Comparison of ENCODE assay signal across 33 cellular contexts in genomic region chr2:23687214-23687613, GRCh38.
"Had no signal": no experiment of that assay in that cellular context is flagged by ENCODE, and none has a peak within 500 bp of the region (broad histone marks: within the 10 kb centered on the region; RNA-seq: fewer than 3 reads in every experiment).

No MANE protein-coding gene starts in this region.

- DNase-seq: activated B cell treated with CpG ODN at 0.5 μM for 24 hours; activated CD4-positive, alpha-beta T cell treated with anti-CD3 and anti-CD28 coated beads for 1 hour; activated CD4-positive, alpha-beta T cell treated with anti-CD3 and anti-CD28 coated beads, Interleukin-2, amount 10 ng/mL, durations not matched to agents 24 days and 14 days; activated CD4-positive, alpha-beta T cell treated with anti-CD3 and anti-CD28 coated beads, Interleukin-2, amount 50 U/mL, for 48 hours; activated CD8-positive, alpha-beta memory T cell treated with anti-CD3 and anti-CD28 coated beads, Interleukin-2, amount 10 ng/mL, durations not matched to agents 7 days and 5 days; activated effector memory CD4-positive, alpha-beta T cell treated with Interleukin-2 at 50 U/mL for 16 hours; activated naive CD4-positive, alpha-beta T cell; activated naive CD8-positive, alpha-beta T cell treated with anti-CD3 and anti-CD28 coated beads, Interleukin-2, amount 50 U/mL, for 24 hours; activated T-cell treated with anti-CD3 and anti-CD28 coated beads, Interleukin-2, amount 50 U/mL, for 24 hours; amniotic stem cell; body of pancreas; NCI-H1092; NCI-H1417; NCI-H1930; NCI-H2171; NCI-H226; NCI-H526; NCI-H82; NK-92 treated with Interleukin-12 subunit alpha and Interleukin-12 subunit beta, amount 100 ng/mL, for 24 hours; OCI-M1; RPMI8226; SHP77; SW 1271; T-helper 17 cell; T-helper 9 cell had no signal

- H3K27ac Mint-ChIP-seq: activated B cell treated with CpG ODN at 0.5 μM for 24 hours; activated CD4-positive, alpha-beta T cell treated with anti-CD3 and anti-CD28 coated beads, Interleukin-2, amount 10 ng/mL, durations not matched to agents 24 days and 14 days; activated CD8-positive, alpha-beta memory T cell treated with anti-CD3 and anti-CD28 coated beads, Interleukin-2, amount 10 ng/mL, durations not matched to agents 7 days and 5 days; activated naive CD4-positive, alpha-beta T cell treated with anti-CD3 and anti-CD28 coated beads, Interleukin-2, amount 50 U/mL, for 24 hours; activated naive CD8-positive, alpha-beta T cell treated with anti-CD3 and anti-CD28 coated beads, Interleukin-2, amount 50 U/mL, for 24 hours; activated T-cell treated with anti-CD3 and anti-CD28 coated beads, Interleukin-2, amount 50 U/mL, for 24 hours; activated T-helper 1 cell treated with anti-CD3 and anti-CD28 coated beads, Interleukin-12 subunit alpha, Interleukin-12 subunit beta, Interleukin-2, Interleukin-4 antibody, amounts not matched to agents 30 ng/mL and 10 ng/mL and 1 ng/mL, durations not matched to agents 14 hours and 24 hours and 36 hours had no signal

- H3K36me3 Mint-ChIP-seq: activated CD8-positive, alpha-beta memory T cell treated with anti-CD3 and anti-CD28 coated beads, Interleukin-2, amount 10 ng/mL, durations not matched to agents 7 days and 5 days; activated naive CD4-positive, alpha-beta T cell treated with anti-CD3 and anti-CD28 coated beads, Interleukin-2, amount 50 U/mL, for 24 hours had no signal

- H3K9me3 Mint-ChIP-seq: activated B cell treated with CpG ODN at 0.5 μM for 24 hours; activated CD4-positive, alpha-beta T cell treated with anti-CD3 and anti-CD28 coated beads, Interleukin-2, amount 10 ng/mL, durations not matched to agents 24 days and 14 days; activated naive CD4-positive, alpha-beta T cell treated with anti-CD3 and anti-CD28 coated beads, Interleukin-2, amount 50 U/mL, for 24 hours; activated naive CD8-positive, alpha-beta T cell treated with anti-CD3 and anti-CD28 coated beads, Interleukin-2, amount 50 U/mL, for 24 hours; activated T-cell treated with anti-CD3 and anti-CD28 coated beads, Interleukin-2, amount 50 U/mL, for 24 hours; activated T-helper 1 cell treated with anti-CD3 and anti-CD28 coated beads, Interleukin-12 subunit alpha, Interleukin-12 subunit beta, Interleukin-2, Interleukin-4 antibody, amounts not matched to agents 30 ng/mL and 10 ng/mL and 1 ng/mL, durations not matched to agents 14 hours and 24 hours and 36 hours had no signal

- H3K4me3 ChIP-seq: ascending aorta, body of pancreas, SJSA1 had no signal

- H3K4me3 Mint-ChIP-seq: activated B cell treated with CpG ODN at 0.5 μM for 24 hours; activated CD4-positive, alpha-beta T cell treated with anti-CD3 and anti-CD28 coated beads, Interleukin-2, amount 10 ng/mL, durations not matched to agents 24 days and 14 days; activated CD8-positive, alpha-beta memory T cell treated with anti-CD3 and anti-CD28 coated beads, Interleukin-2, amount 10 ng/mL, durations not matched to agents 7 days and 5 days; activated naive CD4-positive, alpha-beta T cell treated with anti-CD3 and anti-CD28 coated beads, Interleukin-2, amount 50 U/mL, for 24 hours; activated naive CD8-positive, alpha-beta T cell treated with anti-CD3 and anti-CD28 coated beads, Interleukin-2, amount 50 U/mL, for 24 hours; activated T-cell treated with anti-CD3 and anti-CD28 coated beads, Interleukin-2, amount 50 U/mL, for 24 hours; activated T-helper 1 cell treated with anti-CD3 and anti-CD28 coated beads, Interleukin-12 subunit alpha, Interleukin-12 subunit beta, Interleukin-2, Interleukin-4 antibody, amounts not matched to agents 30 ng/mL and 10 ng/mL and 1 ng/mL, durations not matched to agents 14 hours and 24 hours and 36 hours; T-helper 17 cell had no signal

- H3K27me3 Mint-ChIP-seq: activated B cell treated with CpG ODN at 0.5 μM for 24 hours; activated CD4-positive, alpha-beta T cell treated with anti-CD3 and anti-CD28 coated beads, Interleukin-2, amount 10 ng/mL, durations not matched to agents 24 days and 14 days; activated CD8-positive, alpha-beta memory T cell treated with anti-CD3 and anti-CD28 coated beads, Interleukin-2, amount 10 ng/mL, durations not matched to agents 7 days and 5 days; activated naive CD4-positive, alpha-beta T cell treated with anti-CD3 and anti-CD28 coated beads, Interleukin-2, amount 50 U/mL, for 24 hours; activated naive CD8-positive, alpha-beta T cell treated with anti-CD3 and anti-CD28 coated beads, Interleukin-2, amount 50 U/mL, for 24 hours; activated T-cell treated with anti-CD3 and anti-CD28 coated beads, Interleukin-2, amount 50 U/mL, for 24 hours; T-helper 17 cell had no signal

- H3K9ac ChIP-seq: KMS-11 had no signal

- H3K27ac ChIP-seq: ascending aorta, body of pancreas, KMS-11, SJSA1 had no signal

- H3K27me3 ChIP-seq: ascending aorta, body of pancreas, SJSA1 had no signal

- H3K4me2 ChIP-seq: KMS-11 had no signal

- FAIRE-seq: TTC549 had no signal

- H3K4me1 Mint-ChIP-seq: activated CD4-positive, alpha-beta T cell treated with anti-CD3 and anti-CD28 coated beads, Interleukin-2, amount 10 ng/mL, durations not matched to agents 24 days and 14 days; activated naive CD4-positive, alpha-beta T cell treated with anti-CD3 and anti-CD28 coated beads, Interleukin-2, amount 50 U/mL, for 24 hours; activated naive CD8-positive, alpha-beta T cell treated with anti-CD3 and anti-CD28 coated beads, Interleukin-2, amount 50 U/mL, for 24 hours had no signal

- H3K36me3 ChIP-seq: SJSA1 had no signal

- H3K4me1 ChIP-seq: body of pancreas, SJSA1 had no signal

- ATAC-seq: activated CD8-positive, alpha-beta memory T cell treated with anti-CD3 and anti-CD28 coated beads, Interleukin-2, amount 10 ng/mL, durations not matched to agents 7 days and 5 days; activated naive CD8-positive, alpha-beta T cell treated with anti-CD3 and anti-CD28 coated beads, Interleukin-2, amount 50 U/mL, for 24 hours; body of pancreas; Panc1; SK-N-SH treated with all-trans-retinoic acid at 6 μM for 48 hours; T-helper 17 cell had no signal

- H3K9me3 ChIP-seq: ascending aorta, body of pancreas, SJSA1 had no signal
